ENCODE assay signal across 28 cellular contexts in genomic region chr14:64741961-64742360, GRCh38.
"Had no signal": no experiment of that assay in that cellular context is flagged by ENCODE, and none has a peak within 500 bp of the region (broad histone marks: within the 10 kb centered on the region; RNA-seq: fewer than 3 reads in every experiment).

No MANE protein-coding gene starts in this region.

- H3K27ac ChIP-seq: epithelial cell of prostate, foreskin keratinocyte, gastroesophageal sphincter, heart left ventricle, hepatocyte, left lung, ovary, psoas muscle, sigmoid colon, suprapubic skin had no signal

- H3K4me2 ChIP-seq: hepatocyte had no signal

- H3K4me1 Mint-ChIP-seq: stimulated activated memory B cell treated with anti-CD40 and anti-IgM and Interleukin-4, amounts not matched to agents 10 μg/mL and 1 μg/mL and 100 μg/mL, for 72 hours had no signal

- H2AFZ ChIP-seq: hepatocyte had no signal

- FAIRE-seq: colon, kidney had no signal

- ATAC-seq: esophagus mucosa; foreskin keratinocyte; gastroesophageal sphincter; heart left ventricle; left cardiac atrium; left lung; naive thymus-derived CD4-positive, alpha-beta T cell; psoas muscle; right cardiac atrium; stimulated activated memory B cell treated with anti-CD40 and anti-IgM and Interleukin-4, amounts not matched to agents 10 μg/mL and 1 μg/mL and 100 μg/mL, for 72 hours had no signal

- H3K9me3 ChIP-seq: gastroesophageal sphincter, heart left ventricle, left lung, ovary, psoas muscle, sigmoid colon, suprapubic skin had no signal

- H3K79me2 ChIP-seq: hepatocyte had no signal

- H3K4me3 ChIP-seq: dorsolateral prefrontal cortex, gastroesophageal sphincter, heart left ventricle, hepatocyte, left lung, ovary, psoas muscle, sigmoid colon, suprapubic skin had no signal

- H3K4me3 Mint-ChIP-seq: endodermal cell; naive thymus-derived CD4-positive, alpha-beta T cell; stimulated activated memory B cell treated with anti-CD40 and anti-IgM and Interleukin-4, amounts not matched to agents 10 μg/mL and 1 μg/mL and 100 μg/mL, for 72 hours; stimulated activated naive CD8-positive, alpha-beta T cell treated with anti-CD3 and anti-CD28 coated beads, Interleukin-15, Interleukin-2, amounts not matched to agents 100 ng/mL and 50 ng/mL, for 24 hours had no signal

- DNase-seq: cerebellar nuclear complex; dorsolateral prefrontal cortex; effector CD4-positive, alpha-beta T cell; endodermal cell; foreskin keratinocyte; heart left ventricle; kidney; left cardiac atrium; left lung; mesendoderm; midbrain; naive thymus-derived CD4-positive, alpha-beta T cell; occipital lobe; ovary; psoas muscle; sigmoid colon; stimulated activated CD4-positive, alpha-beta T cell treated with anti-CD3 and anti-CD28 coated beads, Interleukin-2, amount 100 ng/mL, for 24 hours; stimulated activated CD4-positive, alpha-beta T cell treated with anti-CD3 and anti-CD28 coated beads, Interleukin-4, amount 100 ng/mL, for 24 hours; trophoblast cell had no signal

- H3K27ac Mint-ChIP-seq: endodermal cell; naive thymus-derived CD4-positive, alpha-beta T cell; stimulated activated memory B cell treated with anti-CD40 and anti-IgM and Interleukin-4, amounts not matched to agents 10 μg/mL and 1 μg/mL and 100 μg/mL, for 72 hours; stimulated activated naive CD8-positive, alpha-beta T cell treated with anti-CD3 and anti-CD28 coated beads, Interleukin-15, Interleukin-2, amounts not matched to agents 100 ng/mL and 50 ng/mL, for 24 hours had no signal

- H3K36me3 Mint-ChIP-seq: stimulated activated memory B cell treated with anti-CD40 and anti-IgM and Interleukin-4, amounts not matched to agents 10 μg/mL and 1 μg/mL and 100 μg/mL, for 72 hours had no signal

- H3K27me3 ChIP-seq: dorsolateral prefrontal cortex, foreskin keratinocyte, gastroesophageal sphincter, heart left ventricle, hepatocyte, left lung, ovary, sigmoid colon, suprapubic skin had no signal

- H3K9me3 Mint-ChIP-seq: endodermal cell; stimulated activated memory B cell treated with anti-CD40 and anti-IgM and Interleukin-4, amounts not matched to agents 10 μg/mL and 1 μg/mL and 100 μg/mL, for 72 hours; stimulated activated naive CD8-positive, alpha-beta T cell treated with anti-CD3 and anti-CD28 coated beads, Interleukin-15, Interleukin-2, amounts not matched to agents 100 ng/mL and 50 ng/mL, for 24 hours had no signal
